ENCODE assay signal across 13 cellular contexts in the genomic region with DNA sequence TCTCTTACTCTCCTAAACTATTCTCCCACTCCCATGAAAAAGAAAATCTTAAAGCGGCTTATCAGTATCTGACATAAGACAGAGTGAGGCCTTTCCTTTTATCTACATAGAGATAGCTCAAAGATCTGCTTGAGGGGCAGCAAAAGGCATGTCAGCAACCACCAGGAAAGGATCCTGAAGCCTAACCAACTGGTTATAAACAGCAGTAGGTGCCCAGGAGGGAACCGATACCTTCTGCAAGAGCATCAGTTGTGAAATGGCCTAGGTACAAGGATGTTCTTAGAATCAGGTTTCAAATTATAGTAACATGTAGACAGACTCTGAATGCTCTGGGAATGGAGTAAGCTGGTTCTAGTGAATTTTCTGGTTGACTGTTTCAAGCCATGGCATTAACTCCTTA. TPM values are rescaled to one million over a fixed set of nuclear protein-coding genes. Genes with fewer than 3 reads are reported as not detected.
DNase-seq lines count a peak whose midpoint lies in the region; ATAC-seq and TF ChIP-seq lines count a peak whose summit lies in the region.
"Had no signal": no experiment of that assay in that cellular context is flagged by ENCODE, and none has a peak within 500 bp of the region (broad histone marks: within the 10 kb centered on the region; RNA-seq: fewer than 3 reads in every experiment).

No MANE protein-coding gene starts in this region.

- H3K27me3 Mint-ChIP-seq in activated CD4-positive, alpha-beta T cell treated with anti-CD3 and anti-CD28 coated beads, Interleukin-2, amount 10 ng/mL, durations not matched to agents 24 days and 14 days, result no peaks in the 10 kb centered on the region
- H3K27me3 Mint-ChIP-seq in glutamatergic neuron (ENCODE audit: unreplicated experiment), result peaks cover 4% of the 10 kb centered on the region

- H3K9me3 Mint-ChIP-seq in activated CD4-positive, alpha-beta T cell treated with anti-CD3 and anti-CD28 coated beads, Interleukin-2, amount 10 ng/mL, durations not matched to agents 24 days and 14 days, result no peaks in the 10 kb centered on the region
- H3K9me3 Mint-ChIP-seq in glutamatergic neuron (ENCODE audit: unreplicated experiment), result peaks cover 7% of the 10 kb centered on the region

- H3K9me3 ChIP-seq in NT2/D1 (ENCODE audit: insufficient read depth, low read length), result no peaks in the 10 kb centered on the region
- H3K9me3 ChIP-seq in gastrocnemius medialis, result no peaks in the 10 kb centered on the region
- H3K9me3 ChIP-seq in colonic mucosa, result no peaks in the 10 kb centered on the region
- H3K9me3 ChIP-seq: A549, sigmoid colon had no signal

- no peak for DNase-seq in activated CD4-positive, alpha-beta T cell treated with anti-CD3 and anti-CD28 coated beads, Interleukin-2, amount 10 ng/mL, durations not matched to agents 24 days and 14 days
- no peak for DNase-seq in activated CD4-positive, alpha-beta T cell treated with anti-CD3 and anti-CD28 coated beads for 48 hours
- DNase-seq in NT2/D1 (ENCODE audit: low read depth, low spot score) (no peak), glutamatergic neuron (no peak), gastrocnemius medialis (peak; percentile 68 to 79), middle frontal gyrus (ENCODE audit: extremely low spot score, low spot score) (no peak), activated gamma-delta T cell (lab: John Stamatoyannopoulos, UW) (no peak), colonic mucosa (no peak)
- DNase-seq: brain microvascular endothelial cell, H7, NCI-H2171 treated with DMSO at 0.1 percent for 48 hours, sigmoid colon had no signal

- H3K4me1 Mint-ChIP-seq in activated CD4-positive, alpha-beta T cell treated with anti-CD3 and anti-CD28 coated beads, Interleukin-2, amount 10 ng/mL, durations not matched to agents 24 days and 14 days, result peaks cover 74% of the 10 kb centered on the region
- H3K4me1 Mint-ChIP-seq in glutamatergic neuron (ENCODE audit: low read depth, unreplicated experiment), result peaks cover 62% of the 10 kb centered on the region

- peak overlapping the region; percentile 37 for H3K9ac ChIP-seq in NT2/D1 (ENCODE audit: insufficient read length, low read depth)
- H3K9ac ChIP-seq in colonic mucosa (ENCODE audit: low read depth in 2 of 2, low read length in 2 of 2), result no peak overlapping the region

- H3K27ac Mint-ChIP-seq in activated CD4-positive, alpha-beta T cell treated with anti-CD3 and anti-CD28 coated beads, Interleukin-2, amount 10 ng/mL, durations not matched to agents 24 days and 14 days, result peak overlapping the region; percentile 18
- peak overlapping the region; percentile 79 for H3K27ac Mint-ChIP-seq in glutamatergic neuron (ENCODE audit: unreplicated experiment)

- no peak overlapping the region for H3K4me3 Mint-ChIP-seq in activated CD4-positive, alpha-beta T cell treated with anti-CD3 and anti-CD28 coated beads, Interleukin-2, amount 10 ng/mL, durations not matched to agents 24 days and 14 days
- peak overlapping the region; percentile 68 for H3K4me3 Mint-ChIP-seq in glutamatergic neuron (ENCODE audit: unreplicated experiment)

- intact Hi-C loops in activated CD4-positive, alpha-beta T cell treated with anti-CD3 and anti-CD28 coated beads, Interleukin-2, amount 10 ng/mL, durations not matched to agents 24 days and 14 days (cut with micrococcal nuclease), result loop anchor here (2.0 kb wide), 1 partner anchor 34 kb away; no protein-coding TSS in a partner anchor
- intact Hi-C loops in gastrocnemius medialis (cut with DNase I; ENCODE audit: low total_unique reads) (loop anchor here (5.0 kb wide), 3 partner anchors 85 to 385 kb away; no protein-coding TSS in a partner anchor), colonic mucosa (cut with DNase I) (no loop called here)

- H3K4me1 ChIP-seq in NT2/D1 (ENCODE audit: insufficient read depth, insufficient read length) (peaks cover 11% of the 10 kb centered on the region), gastrocnemius medialis (peaks cover 78 to 81% of the 10 kb centered on the region in 2 donors), colonic mucosa (peaks cover 3% of the 10 kb centered on the region)

- TF ChIP-seq CTCF in glutamatergic neuron (IDR thresholded peaks at IDR 0.05; ENCODE audit: partially characterized antibody, unreplicated experiment), result no peak
- TF ChIP-seq CTCF in gastrocnemius medialis (IDR thresholded peaks at IDR 0.05 in 4 of 5, conservative IDR thresholded peaks at IDR 0.05 in 1 of 5), result no peak
- TF ChIP-seq CTCF in colonic mucosa (IDR thresholded peaks at IDR 0.05), result no peak

- H3K4me3 ChIP-seq in NT2/D1 (ENCODE audit: insufficient read length, low read depth) (no peak overlapping the region), gastrocnemius medialis (no peak overlapping the region), colonic mucosa (no peak overlapping the region)
- H3K4me3 ChIP-seq: A549, sigmoid colon had no signal

- in situ Hi-C loops in gastrocnemius medialis (cut with MboI; ENCODE audit: low sequenced_read_pairs in 4 of 4), result loop anchor here (25.0 kb wide), 5 partner anchors 95 to 345 kb away; no protein-coding TSS in a partner anchor

- H3K27me3 ChIP-seq in NT2/D1 (ENCODE audit: insufficient read depth, insufficient read length), result no peaks in the 10 kb centered on the region
- H3K27me3 ChIP-seq in gastrocnemius medialis, result no peaks in the 10 kb centered on the region
- no peaks in the 10 kb centered on the region for H3K27me3 ChIP-seq in colonic mucosa
- H3K27me3 ChIP-seq: brain microvascular endothelial cell, sigmoid colon had no signal

- H3K36me3 ChIP-seq in NT2/D1 (ENCODE audit: insufficient read depth, insufficient read length, low read length) (no peaks in the 10 kb centered on the region), gastrocnemius medialis (no peaks in the 10 kb centered on the region), colonic mucosa (no peaks in the 10 kb centered on the region)
- H3K36me3 ChIP-seq: brain microvascular endothelial cell, sigmoid colon had no signal

- H3K27ac ChIP-seq in gastrocnemius medialis, result peak overlapping the region; percentile 82 to 88 (median 84)
- no peak overlapping the region for H3K27ac ChIP-seq in colonic mucosa
- H3K27ac ChIP-seq: A549, brain microvascular endothelial cell had no signal

- ATAC-seq in gastrocnemius medialis, result peak; percentile 86 to 89
- ATAC-seq: A549 had no signal

- peaks cover 44% of the 10 kb centered on the region for H3K36me3 Mint-ChIP-seq in activated CD4-positive, alpha-beta T cell treated with anti-CD3 and anti-CD28 coated beads, Interleukin-2, amount 10 ng/mL, durations not matched to agents 24 days and 14 days (ENCODE audit: low read depth)
- no peaks in the 10 kb centered on the region for H3K36me3 Mint-ChIP-seq in glutamatergic neuron (ENCODE audit: unreplicated experiment)

- peak in 1 of 2 donors; percentile 18 for TF ChIP-seq POLR2A in gastrocnemius medialis (IDR thresholded peaks at IDR 0.05)

RNA-seq across cellular contexts. Expression of gene JARID2, which starts 21.4 kb away (rescaled TPM):
- 48.7 and 49.5 TPM in 2 replicates for total RNA-seq in activated CD4-positive, alpha-beta T cell treated with anti-CD3 and anti-CD28 coated beads, Interleukin-2, amount 10 ng/mL, durations not matched to agents 24 days and 14 days
- total RNA-seq in glutamatergic neuron (ENCODE audit: unreplicated experiment), result 83.8 TPM
- 10 to 100 TPM; 11.6 to 22.5 (median 16.4) TPM for total RNA-seq in gastrocnemius medialis
- 10 to 100 TPM in 1 of 2 donors, 1 to 10 TPM in 1; 9.1 to 10.7 TPM for total RNA-seq in colonic mucosa

Comparison
In these comparisons a context has a peak if more than half of its experiments do, and no peak if none do; other contexts are left out.
1. DNase-seq: peak in gastrocnemius medialis (2 of 2); none in activated CD4-positive, alpha-beta T cell treated with anti-CD3 and anti-CD28 coated beads, Interleukin-2, amount 10 ng/mL, durations not matched to agents 24 days and 14 days (single experiment), activated CD4-positive, alpha-beta T cell treated with anti-CD3 and anti-CD28 coated beads for 48 hours (single experiment), NT2/D1 (single experiment), glutamatergic neuron (single experiment), middle frontal gyrus (single experiment), activated gamma-delta T cell (single experiment) and colonic mucosa (single experiment).